In the genomic region with DNA sequence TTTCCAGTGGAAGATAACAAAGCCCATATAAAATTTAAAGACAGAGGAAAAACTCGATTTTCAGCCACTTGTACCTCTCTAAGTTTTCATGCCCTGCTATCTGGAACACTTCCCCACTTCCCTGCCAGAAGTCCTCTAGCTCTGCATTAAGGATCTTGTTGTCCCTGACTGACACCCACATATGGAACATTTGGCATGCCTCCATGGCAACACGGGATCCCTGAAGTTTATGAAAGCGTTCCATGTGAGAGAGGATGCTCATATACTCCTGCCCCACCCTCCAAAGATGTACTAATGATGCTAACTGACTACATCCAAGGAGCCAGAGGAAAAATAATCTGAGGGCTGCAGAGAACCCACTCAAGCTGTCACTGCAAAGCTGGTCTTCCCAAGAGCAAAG, we compare ENCODE assay signal across 14 cellular contexts. TPM values are rescaled to one million over a fixed set of nuclear protein-coding genes. Genes with fewer than 3 reads are reported as not detected.
DNase-seq lines count a peak whose midpoint lies in the region; ATAC-seq and TF ChIP-seq lines count a peak whose summit lies in the region.
"Had no signal": no experiment of that assay in that cellular context is flagged by ENCODE, and none has a peak within 500 bp of the region (broad histone marks: within the 10 kb centered on the region; RNA-seq: fewer than 3 reads in every experiment).

No MANE protein-coding gene starts in this region.

- H3K36me3 ChIP-seq in Caco-2 (ENCODE audit: control insufficient read depth, insufficient read depth, low read length): no peaks in the 10 kb centered on the region
- H3K36me3 ChIP-seq in GM23248 (ENCODE audit: low read depth): peaks cover 89% of the 10 kb centered on the region
- H3K36me3 ChIP-seq in RWPE2 (ENCODE audit: low read depth): peaks cover 95% of the 10 kb centered on the region
- H3K36me3 ChIP-seq in psoas muscle (ENCODE audit: insufficient read depth in 1 of 2, low read depth in 1 of 2): peaks cover 33 to 84% of the 10 kb centered on the region in 2 donors
- H3K36me3 ChIP-seq in sigmoid colon: peaks cover 13 to 66% (median 20%) of the 10 kb centered on the region in 4 donors

- H3K4me1 ChIP-seq in Caco-2 (no peaks in the 10 kb centered on the region), GM23248 (ENCODE audit: insufficient read depth) (peaks cover 40% of the 10 kb centered on the region), RWPE2 (ENCODE audit: insufficient read depth, poor library complexity, severe bottlenecking) (peaks cover 37% of the 10 kb centered on the region), psoas muscle (peaks cover 52% of the 10 kb centered on the region), sigmoid colon (peaks cover 0 to 7% (median 6%) of the 10 kb centered on the region in 4 donors)

- whole genome bisulfite sequencing in GM23248 (ENCODE audit: low coverage in 1 of 2, low lambda C conversion rate in 2 of 2, missing lambda C conversion rate in 2 of 2), 2 experiments: 58 to 61% methylated on average over 3 of the region's 3 CpGs
- 9 to 20% (median 15%) methylated on average over 3 of the region's 3 CpGs for WGBS in psoas muscle, 3 donors
- WGBS in sigmoid colon, 2 donors: 60 to 69% methylated on average over 3 of the region's 3 CpGs

- H3K9me3 ChIP-seq in Caco-2 (no peaks in the 10 kb centered on the region), GM23248 (ENCODE audit: low read depth) (no peaks in the 10 kb centered on the region), RWPE2 (ENCODE audit: severe bottlenecking) (no peaks in the 10 kb centered on the region), psoas muscle (no peaks in the 10 kb centered on the region), sigmoid colon (no peaks in the 10 kb centered on the region)
- H3K9me3 ChIP-seq: Peyer's patch had no signal

- H2AFZ ChIP-seq in GM23248: no peak overlapping the region

- no peak overlapping the region for H3K4me3 ChIP-seq in Caco-2 (ENCODE audit: low read depth, low read length)
- no peak overlapping the region for H3K4me3 ChIP-seq in GM23248
- no peak overlapping the region for H3K4me3 ChIP-seq in RWPE2 (ENCODE audit: severe bottlenecking)
- no peak overlapping the region for H3K4me3 ChIP-seq in psoas muscle
- no peak overlapping the region for H3K4me3 ChIP-seq in sigmoid colon
- H3K4me3 ChIP-seq: Peyer's patch had no signal

- H3K27ac ChIP-seq in GM23248 (peak overlapping the region; percentile 9; the same call in 1 of the 2 replicates), RWPE2 (ENCODE audit: poor library complexity, severe bottlenecking) (peak overlapping the region; percentile 100), psoas muscle (peak overlapping the region; percentile 68), sigmoid colon (peak overlapping the region in 1 of 4 donors; percentile 41)
- H3K27ac ChIP-seq: Peyer's patch had no signal

- POLR2A ChIA-PET in Caco-2 (lab: Charles Lee): no interaction called here

- TF ChIP-seq CTCF in Caco-2 (IDR thresholded peaks at IDR 0.05; ENCODE audit: insufficient read depth in 1 of 2, low read depth in 1 of 2, low read length in 1 of 2, severe bottlenecking in 1 of 2, unreplicated experiment in 1 of 2): no peak
- no peak for TF ChIP-seq CTCF in RWPE2 (IDR thresholded peaks at IDR 0.05; ENCODE audit: poor library complexity, severe bottlenecking)
- no peak for TF ChIP-seq CTCF in psoas muscle (IDR thresholded peaks at IDR 0.05)
- TF ChIP-seq CTCF in sigmoid colon (IDR thresholded peaks at IDR 0.05): no peak

- H3K79me2 ChIP-seq in GM23248 (ENCODE audit: insufficient read depth): peaks cover 93% of the 10 kb centered on the region

- H3K4me3 Mint-ChIP-seq in Caco-2 (ENCODE audit: unreplicated experiment): no peak overlapping the region
- H3K4me3 Mint-ChIP-seq in stimulated activated naive CD8-positive, alpha-beta T cell treated with anti-CD3 and anti-CD28 coated beads, Interleukin-15, amount 100 ng/mL, for 72 hours: no peak overlapping the region
- H3K4me3 Mint-ChIP-seq: H9 had no signal

- no peaks in the 10 kb centered on the region for H3K9me3 Mint-ChIP-seq in Caco-2 (ENCODE audit: unreplicated experiment)
- H3K9me3 Mint-ChIP-seq in activated naive CD4-positive, alpha-beta T cell treated with anti-CD3 and anti-CD28 coated beads, Interleukin-2, amount 50 U/mL, for 72 hours: no peaks in the 10 kb centered on the region
- H3K9me3 Mint-ChIP-seq in stimulated activated naive CD8-positive, alpha-beta T cell treated with anti-CD3 and anti-CD28 coated beads, Interleukin-15, amount 100 ng/mL, for 72 hours: no peaks in the 10 kb centered on the region
- H3K9me3 Mint-ChIP-seq: H9 had no signal

- no peak for DNase-seq in Caco-2
- peak; percentile 7 for DNase-seq in GM23248
- no peak for DNase-seq in RWPE2 (ENCODE audit: low spot score)
- no peak for DNase-seq in psoas muscle
- no peak for DNase-seq in activated naive CD4-positive, alpha-beta T cell treated with anti-CD3 and anti-CD28 coated beads, Interleukin-2, amount 50 U/mL, for 72 hours (ENCODE audit: low spot score in 2 of 2)
- no peak for DNase-seq in stimulated activated naive CD8-positive, alpha-beta T cell treated with anti-CD3 and anti-CD28 coated beads, Interleukin-15, amount 100 ng/mL, for 72 hours
- DNase-seq in sigmoid colon: no peak
- DNase-seq: DMS53, H9, NCI-H1092, NCI-H774, Peyer's patch, SHP77 treated with DMSO at 0.1 percent for 48 hours had no signal

- peaks cover 89% of the 10 kb centered on the region for H3F3A ChIP-seq in GM23248 (ENCODE audit: insufficient read depth)

- no peaks in the 10 kb centered on the region for H4K20me1 ChIP-seq in GM23248 (ENCODE audit: insufficient read depth)

- in situ Hi-C loops in GM23248 (cut with MboI): no loop called here

- H3K27me3 ChIP-seq in Caco-2 (replicated peaks; ENCODE audit: control insufficient read depth, insufficient read depth, low read length) (no peaks in the 10 kb centered on the region), GM23248 (replicated peaks; ENCODE audit: insufficient read depth) (no peaks in the 10 kb centered on the region), RWPE2 (ENCODE audit: insufficient read depth, poor library complexity, severe bottlenecking) (no peaks in the 10 kb centered on the region), psoas muscle (ENCODE audit: insufficient read depth in 3 of 3, low read length in 2 of 3) (no peaks in the 10 kb centered on the region), sigmoid colon (no peaks in the 10 kb centered on the region)
- H3K27me3 ChIP-seq: Peyer's patch had no signal

- H3K4me1 Mint-ChIP-seq in Caco-2 (ENCODE audit: low read depth, unreplicated experiment): peaks cover 6% of the 10 kb centered on the region
- H3K4me1 Mint-ChIP-seq in stimulated activated naive CD8-positive, alpha-beta T cell treated with anti-CD3 and anti-CD28 coated beads, Interleukin-15, amount 100 ng/mL, for 72 hours: peaks cover 6% of the 10 kb centered on the region

- H3K36me3 Mint-ChIP-seq in Caco-2 (ENCODE audit: insufficient read depth, unreplicated experiment): peaks cover 19% of the 10 kb centered on the region
- peaks cover 0 to 4% of the 10 kb centered on the region in 2 donors for H3K36me3 Mint-ChIP-seq in activated naive CD4-positive, alpha-beta T cell treated with anti-CD3 and anti-CD28 coated beads, Interleukin-2, amount 50 U/mL, for 72 hours

- no peak for ATAC-seq in RWPE2 (ENCODE audit: low read depth)
- peak in 1 of 4 donors; percentile 27 for ATAC-seq in psoas muscle
- no peak for ATAC-seq in activated naive CD4-positive, alpha-beta T cell treated with anti-CD3 and anti-CD28 coated beads, Interleukin-2, amount 50 U/mL, for 72 hours
- no peak for ATAC-seq in stimulated activated naive CD8-positive, alpha-beta T cell treated with anti-CD3 and anti-CD28 coated beads, Interleukin-15, amount 100 ng/mL, for 72 hours

- no peak for TF ChIP-seq EP300 in sigmoid colon (IDR thresholded peaks at IDR 0.05)

- CTCF ChIA-PET in Caco-2 (lab: Charles Lee): interaction anchor here (0.6 kb wide), 1 partner anchor 247 kb away, joined by 5 read pairs; no protein-coding TSS in a partner anchor

- intact Hi-C loops in Caco-2 (cut with micrococcal nuclease; ENCODE audit: unreplicated experiment) (no loop called here), psoas muscle (cut with DNase I) (no loop called here), sigmoid colon (cut with DNase I) (no loop called here)

- no peak for TF ChIP-seq POLR2A in sigmoid colon (IDR thresholded peaks at IDR 0.05)

- H3K27me3 Mint-ChIP-seq in Caco-2 (ENCODE audit: insufficient read depth, unreplicated experiment): no peaks in the 10 kb centered on the region
- H3K27me3 Mint-ChIP-seq in stimulated activated naive CD8-positive, alpha-beta T cell treated with anti-CD3 and anti-CD28 coated beads, Interleukin-15, amount 100 ng/mL, for 72 hours: no peaks in the 10 kb centered on the region

- TSS peak; percentile 50 for BruUV-seq in Caco-2 (replicated peaks; lab: Mats Ljungman, UMichigan)

- no peaks in the 10 kb centered on the region for H3K9me2 ChIP-seq in GM23248 (ENCODE audit: insufficient read depth)

- no peak overlapping the region for H3K9ac ChIP-seq in GM23248

- no peak overlapping the region for H3K27ac Mint-ChIP-seq in Caco-2 (ENCODE audit: unreplicated experiment)
- H3K27ac Mint-ChIP-seq in activated naive CD4-positive, alpha-beta T cell treated with anti-CD3 and anti-CD28 coated beads, Interleukin-2, amount 50 U/mL, for 72 hours: no peak overlapping the region
- no peak overlapping the region for H3K27ac Mint-ChIP-seq in stimulated activated naive CD8-positive, alpha-beta T cell treated with anti-CD3 and anti-CD28 coated beads, Interleukin-15, amount 100 ng/mL, for 72 hours
- H3K27ac Mint-ChIP-seq: H9 had no signal

- no peak overlapping the region for H3K4me2 ChIP-seq in GM23248 (ENCODE audit: unreplicated experiment)

RNA-seq across cellular contexts. Expression of a gene that starts 8.8 kb away (rescaled TPM):
- total RNA-seq in Caco-2 (2022): not detected in 2 replicates
- not detected in 2 replicates for total RNA-seq in GM23248 (2014; rRNA removed; shearing (Covaris generic))
- not detected in 2 replicates for polyA plus RNA-seq in GM23248 (2016; fragmentation: Nextera tagmentation; extraction: Ambion mirVana)
- total RNA-seq in psoas muscle: under 1 TPM in 3 of 4 donors, not detected in 1; 0.49 to 0.87 (median 0.53) TPM
- polyA plus RNA-seq in psoas muscle: under 1 TPM in 1 of 3 donors, not detected in 2; 0.14 TPM
- total RNA-seq in activated naive CD4-positive, alpha-beta T cell treated with anti-CD3 and anti-CD28 coated beads, Interleukin-2, amount 50 U/mL, for 72 hours: not detected
- not detected for total RNA-seq in sigmoid colon
- polyA plus RNA-seq in sigmoid colon: not detected
- total RNA-seq: H9, NCI-H460, Peyer's patch had no signal

RNA-seq across cellular contexts. Expression of a gene that starts 26.8 kb away (rescaled TPM):
- total RNA-seq in Caco-2 (2022) (149 and 152 TPM in 2 replicates), psoas muscle (100 to 1,000 TPM; 548 to 930 (median 580) TPM), sigmoid colon (100 to 1,000 TPM; 160 to 206 (median 183) TPM)
- 1,166 and 1,314 TPM in 2 replicates for total RNA-seq in GM23248 (2014; rRNA removed; shearing (Covaris generic))
- polyA plus RNA-seq in GM23248 (2016; fragmentation: Nextera tagmentation; extraction: Ambion mirVana) (2,015 and 2,061 TPM in 2 replicates), psoas muscle (100 to 1,000 TPM; 423 to 754 (median 450) TPM), sigmoid colon (100 to 1,000 TPM in 1 of 3 donors, 10 to 100 TPM in 2; 54.1 to 210 (median 80.7) TPM)
- total RNA-seq in activated naive CD4-positive, alpha-beta T cell treated with anti-CD3 and anti-CD28 coated beads, Interleukin-2, amount 50 U/mL, for 72 hours: 10 to 100 TPM; 41.9 to 61.7 TPM
